Comparison of ENCODE assay signal across 21 cellular contexts in genomic region chr5:180130876-180131740, GRCh38. TPM values are rescaled to one million over a fixed set of nuclear protein-coding genes. Genes with fewer than 3 reads are reported as not detected.
A peak's percentile ranks its signal among the peaks of the same experiment; 100 is the strongest.
DNase-seq lines count a peak whose midpoint lies in the region; ATAC-seq and TF ChIP-seq lines count a peak whose summit lies in the region.
"Had no signal": no experiment of that assay in that cellular context is flagged by ENCODE, and none has a peak within 500 bp of the region (broad histone marks: within the 10 kb centered on the region; RNA-seq: fewer than 3 reads in every experiment).

No MANE protein-coding gene starts in this region.

- H3K4me1 ChIP-seq in upper lobe of right lung = no peaks in the 10 kb centered on the region
- H3K4me1 ChIP-seq: gastrocnemius medialis had no signal

- ATAC-seq in left ventricle myocardium superior (no peak), Right ventricle myocardium superior (ENCODE audit: poor library complexity) (no peak), upper lobe of right lung (no peak), GM21526 (IDR thresholded peaks at IDR 0.05; ENCODE audit: low FRiP score, unreplicated experiment) (no peak)
- no peak for ATAC-seq in natural killer cell treated with Interleukin-12 subunit alpha and Interleukin-12 subunit beta and Interleukin-15 and Interleukin-18, amount 100 ng/mL, for 72 hours
- ATAC-seq: gastrocnemius medialis; naive thymus-derived CD4-positive, alpha-beta T cell; stimulated activated naive B cell treated with anti-CD40 and anti-IgM and Interleukin-4, amounts not matched to agents 10 μg/mL and 1 μg/mL and 100 μg/mL, for 72 hours had no signal

- H3K9me3 Mint-ChIP-seq in chondrocyte (ENCODE audit: low read depth) = no peaks in the 10 kb centered on the region
- no peaks in the 10 kb centered on the region for H3K9me3 Mint-ChIP-seq in natural killer cell treated with Interleukin-12 subunit alpha and Interleukin-12 subunit beta and Interleukin-15 and Interleukin-18, amount 100 ng/mL, for 72 hours
- H3K9me3 Mint-ChIP-seq: naive thymus-derived CD4-positive, alpha-beta T cell; stimulated activated naive B cell treated with anti-CD40 and anti-IgM and Interleukin-4, amounts not matched to agents 10 μg/mL and 1 μg/mL and 100 μg/mL, for 72 hours had no signal

- H3K36me3 ChIP-seq in upper lobe of right lung = no peaks in the 10 kb centered on the region
- H3K36me3 ChIP-seq: gastrocnemius medialis had no signal

- no peak overlapping the region for H3K27ac ChIP-seq in upper lobe of right lung
- H3K27ac ChIP-seq: gastrocnemius medialis, RWPE1 had no signal

- H3K27me3 ChIP-seq in upper lobe of right lung = peaks cover 12% of the 10 kb centered on the region
- H3K27me3 ChIP-seq: dorsolateral prefrontal cortex had no signal

- no peaks in the 10 kb centered on the region for H3K36me3 Mint-ChIP-seq in chondrocyte (ENCODE audit: low read depth)
- H3K36me3 Mint-ChIP-seq in natural killer cell treated with Interleukin-12 subunit alpha and Interleukin-12 subunit beta and Interleukin-15 and Interleukin-18, amount 100 ng/mL, for 72 hours = no peaks in the 10 kb centered on the region
- H3K36me3 Mint-ChIP-seq: naive thymus-derived CD4-positive, alpha-beta T cell; stimulated activated naive B cell treated with anti-CD40 and anti-IgM and Interleukin-4, amounts not matched to agents 10 μg/mL and 1 μg/mL and 100 μg/mL, for 72 hours had no signal

- peak overlapping the region; percentile 74 for H3K27ac Mint-ChIP-seq in chondrocyte (ENCODE audit: unreplicated experiment)
- no peak overlapping the region for H3K27ac Mint-ChIP-seq in natural killer cell treated with Interleukin-12 subunit alpha and Interleukin-12 subunit beta and Interleukin-15 and Interleukin-18, amount 100 ng/mL, for 72 hours
- H3K27ac Mint-ChIP-seq: stimulated activated naive B cell treated with anti-CD40 and anti-IgM and Interleukin-4, amounts not matched to agents 10 μg/mL and 1 μg/mL and 100 μg/mL, for 72 hours had no signal

- H3K4me1 Mint-ChIP-seq in chondrocyte (ENCODE audit: low read depth) = peaks cover 9% of the 10 kb centered on the region
- peaks cover 11 to 13% of the 10 kb centered on the region in 2 donors for H3K4me1 Mint-ChIP-seq in natural killer cell treated with Interleukin-12 subunit alpha and Interleukin-12 subunit beta and Interleukin-15 and Interleukin-18, amount 100 ng/mL, for 72 hours (ENCODE audit: low read depth in 2 of 2)

- no peak overlapping the region for H3K4me3 Mint-ChIP-seq in chondrocyte (ENCODE audit: unreplicated experiment)
- H3K4me3 Mint-ChIP-seq in natural killer cell treated with Interleukin-12 subunit alpha and Interleukin-12 subunit beta and Interleukin-15 and Interleukin-18, amount 100 ng/mL, for 72 hours = no peak overlapping the region
- H3K4me3 Mint-ChIP-seq: naive thymus-derived CD4-positive, alpha-beta T cell; stimulated activated naive B cell treated with anti-CD40 and anti-IgM and Interleukin-4, amounts not matched to agents 10 μg/mL and 1 μg/mL and 100 μg/mL, for 72 hours had no signal

- no peak overlapping the region for H3K4me3 ChIP-seq in upper lobe of right lung
- H3K4me3 ChIP-seq: dorsolateral prefrontal cortex, gastrocnemius medialis, tibial nerve had no signal

- no peaks in the 10 kb centered on the region for H3K9me3 ChIP-seq in upper lobe of right lung
- H3K9me3 ChIP-seq: gastrocnemius medialis, tibial nerve had no signal

- peaks cover 17% of the 10 kb centered on the region for H3K27me3 Mint-ChIP-seq in chondrocyte (ENCODE audit: low read depth)
- H3K27me3 Mint-ChIP-seq in natural killer cell treated with Interleukin-12 subunit alpha and Interleukin-12 subunit beta and Interleukin-15 and Interleukin-18, amount 100 ng/mL, for 72 hours = peaks cover 5 to 7% of the 10 kb centered on the region in 2 donors

- intact Hi-C loops in left ventricle myocardium superior (cut with micrococcal nuclease) = no loop called here
- intact Hi-C loops in Right ventricle myocardium superior (cut with DNase I) = loop anchor here (5.0 kb wide), 1 partner anchor 76 kb away; the partner anchor contains the start of gene RASGEF1C
- intact Hi-C loops in upper lobe of right lung (cut with DNase I) = no loop called here

- DNase-seq in left ventricle myocardium superior (peak; percentile 10), Right ventricle myocardium superior (no peak), chondrocyte (ENCODE audit: low spot score) (no peak), upper lobe of right lung (peak; percentile 55), NCI-H2196 (lab: John Stamatoyannopoulos, UW; ENCODE audit: unreplicated experiment) (no peak)
- peak; percentile 53 for DNase-seq in natural killer cell treated with Interleukin-12 subunit alpha and Interleukin-12 subunit beta and Interleukin-15 and Interleukin-18, amount 100 ng/mL, for 72 hours (ENCODE audit: low spot score)
- no peak for DNase-seq in effector CD8-positive, alpha-beta T cell (lab: John Stamatoyannopoulos, UW)
- DNase-seq: activated CD4-positive, CD25-positive, alpha-beta regulatory T cell; gastrocnemius medialis; GF-D8; mesendoderm; NCI-H1092; NCI-H446; stimulated activated CD4-positive, alpha-beta T cell treated with anti-CD3 and anti-CD28 coated beads, Interleukin-1b, Interleukin-23, amount 100 ng/mL, for 48 hours; stimulated activated naive B cell treated with anti-CD40 and anti-IgM and Interleukin-4, amounts not matched to agents 10 μg/mL and 1 μg/mL and 100 μg/mL, for 72 hours; T1000 had no signal

- TF ChIP-seq CTCF in chondrocyte (IDR thresholded peaks at IDR 0.05) = no peak
- TF ChIP-seq CTCF in upper lobe of right lung (IDR thresholded peaks at IDR 0.05) = no peak

RNA-seq across cellular contexts. Expression of gene RNF130, which starts 59.5 kb away (rescaled TPM):
- total RNA-seq in left ventricle myocardium superior (46.8 TPM), Right ventricle myocardium superior (49.8 TPM), chondrocyte (43.4 to 49.6 TPM (median 44.9 TPM) in 3 replicates), upper lobe of right lung (109 TPM)
- total RNA-seq in natural killer cell treated with Interleukin-12 subunit alpha and Interleukin-12 subunit beta and Interleukin-15 and Interleukin-18, amount 100 ng/mL, for 72 hours = 10 to 100 TPM; 12.4 to 17.0 TPM

Comparison
In these comparisons a context has a peak if more than half of its experiments do, and no peak if none do; other contexts are left out.
1. DNase-seq: peak in left ventricle myocardium superior (single experiment), natural killer cell treated with Interleukin-12 subunit alpha and Interleukin-12 subunit beta and Interleukin-15 and Interleukin-18, amount 100 ng/mL, for 72 hours (single experiment) and upper lobe of right lung (single experiment); none in Right ventricle myocardium superior (single experiment), chondrocyte (single experiment), effector CD8-positive, alpha-beta T cell (single experiment) and NCI-H2196 (single experiment).